In the genomic region with DNA sequence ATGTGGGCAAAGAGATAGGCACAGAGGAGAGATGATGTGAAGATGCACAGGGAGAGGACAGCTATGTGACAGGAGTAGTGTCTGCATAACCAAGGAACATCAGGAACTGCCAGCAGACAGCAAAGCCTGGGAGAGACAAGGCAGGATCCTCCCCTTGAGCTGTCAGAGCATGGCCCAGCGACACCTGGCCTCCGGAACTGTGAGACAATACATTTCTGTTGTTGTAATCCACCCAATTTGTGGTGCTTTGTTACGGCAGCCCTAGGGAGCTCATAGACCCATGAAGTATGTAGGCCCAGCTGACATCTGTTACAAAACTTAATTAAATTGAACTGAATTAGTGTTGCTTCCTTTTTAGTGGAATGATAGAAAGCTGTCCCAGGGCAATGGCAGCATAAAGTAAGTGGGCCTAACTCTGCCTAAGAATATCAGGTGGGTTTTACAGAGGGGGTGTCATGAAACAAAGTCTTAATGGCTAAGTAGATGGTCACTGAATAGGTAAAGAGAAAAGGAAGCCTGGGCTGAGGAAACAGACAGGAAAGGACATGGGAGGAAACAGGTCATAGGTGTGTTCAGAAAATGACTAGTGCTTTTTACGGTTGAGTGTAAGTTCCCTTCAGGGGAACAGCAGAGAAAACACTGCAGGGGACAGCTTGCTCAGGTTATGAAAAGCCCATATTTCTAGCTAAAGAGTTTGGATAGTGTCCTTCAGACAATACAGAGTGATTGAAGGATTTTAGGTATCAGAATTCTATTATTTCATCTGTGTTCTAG, we compare ENCODE assay signal across 18 cellular contexts. TPM values are rescaled to one million over a fixed set of nuclear protein-coding genes. Genes with fewer than 3 reads are reported as not detected.
DNase-seq lines count a peak whose midpoint lies in the region; ATAC-seq, FAIRE-seq and TF ChIP-seq lines count a peak whose summit lies in the region.
"Had no signal": no experiment of that assay in that cellular context is flagged by ENCODE, and none has a peak within 500 bp of the region (broad histone marks: within the 10 kb centered on the region; RNA-seq: fewer than 3 reads in every experiment).

No MANE protein-coding gene starts in this region.

- no peaks in the 10 kb centered on the region for H3K36me3 Mint-ChIP-seq in nephron (ENCODE audit: low read depth)

- peaks cover 9% of the 10 kb centered on the region for H3K27me3 Mint-ChIP-seq in nephron (ENCODE audit: low read depth)

- H3K4me3 ChIP-seq in foreskin fibroblast (ENCODE audit: low read depth in 1 of 2, low read length in 2 of 2) (no peak overlapping the region), gastroesophageal sphincter (no peak overlapping the region)
- H3K4me3 ChIP-seq: PC-9 had no signal

- no peak for TF ChIP-seq POLR2A in gastroesophageal sphincter (IDR thresholded peaks at IDR 0.05)

- H3K27me3 ChIP-seq in gastroesophageal sphincter, result peaks cover 32% of the 10 kb centered on the region

- no peaks in the 10 kb centered on the region for H3K36me3 ChIP-seq in gastroesophageal sphincter

- no peak for TF ChIP-seq CTCF in nephron (IDR thresholded peaks at IDR 0.05; ENCODE audit: unreplicated experiment in 3 of 3)
- no peak for TF ChIP-seq CTCF in foreskin fibroblast (IDR thresholded peaks at IDR 0.05; ENCODE audit: low read depth, low read length)
- no peak for TF ChIP-seq CTCF in gastroesophageal sphincter (IDR thresholded peaks at IDR 0.05)

- H3K27ac ChIP-seq in gastroesophageal sphincter, result no peak overlapping the region
- H3K27ac ChIP-seq: PC-9 had no signal

- peak; percentile 44 for DNase-seq in NCI-H2171 treated with DMSO at 0.1 percent for 48 hours (lab: John Stamatoyannopoulos, UW)
- no peak for DNase-seq in NCI-H2171 (lab: John Stamatoyannopoulos, UW)
- DNase-seq in GM18507 (ENCODE audit: extremely low spot score, insufficient read length, low read depth), result no peak
- DNase-seq in SK-N-DZ (ENCODE audit: low spot score), result peak; percentile 34
- no peak for DNase-seq in foreskin fibroblast
- DNase-seq: C1 segment of cervical spinal cord, COR-L47, DMS53, Karpas-422, NCI-H2081 treated with DMSO at 0.1 percent for 48 hours, NCI-H510A treated with DMSO at 0.1 percent for 48 hours, PC-9 had no signal

- TF ChIP-seq EP300 in gastroesophageal sphincter (IDR thresholded peaks at IDR 0.05), result no peak

- H3K9me3 ChIP-seq in gastroesophageal sphincter, result no peaks in the 10 kb centered on the region

- no peak overlapping the region for H3K4me3 Mint-ChIP-seq in nephron

- 81 to 100% methylated on average over 1 to 3 of the region's 4 CpGs for WGBS in gastroesophageal sphincter (ENCODE audit: low coverage in 1 of 2), 2 donors

- H3K4me1 Mint-ChIP-seq in nephron, result peaks cover 6% of the 10 kb centered on the region

- H3K4me1 ChIP-seq in gastroesophageal sphincter, result no peaks in the 10 kb centered on the region

- H3K27ac Mint-ChIP-seq in nephron, result peak overlapping the region in 2 of 3 experiments; percentile 6 to 45

- peak; percentile 56 for FAIRE-seq in GM18507 (lab: Jason Lieb, UNC)
- FAIRE-seq: GM19239 had no signal

- ATAC-seq in gastroesophageal sphincter, result no peak
- ATAC-seq in GM21825 (IDR thresholded peaks at IDR 0.05; ENCODE audit: unreplicated experiment), result no peak
- ATAC-seq: HCT116 had no signal

- H3K9me3 Mint-ChIP-seq in nephron, result no peaks in the 10 kb centered on the region

RNA-seq across cellular contexts. Expression of gene RASSF10, which starts 24.8 kb away (rescaled TPM):
- polyA plus RNA-seq in SK-N-DZ (2014; cell fraction: cytosol; rRNA removed), result not detected in 2 replicates
- polyA plus RNA-seq in SK-N-DZ (2014; cell fraction: nucleus; rRNA removed), result not detected in 2 replicates
- 1 to 10 TPM in 1 of 4 donors, under 1 TPM in 1, not detected in 2; 0.27 to 1.3 TPM for total RNA-seq in gastroesophageal sphincter
- total RNA-seq: A172 had no signal

Comparison
In these comparisons a context has a peak if more than half of its experiments do, and no peak if none do; other contexts are left out.
1. DNase-seq: peak in NCI-H2171 treated with DMSO at 0.1 percent for 48 hours (single experiment) and SK-N-DZ (single experiment); none in NCI-H2171 (single experiment), GM18507 (single experiment) and foreskin fibroblast (0 of 2).